8 cellular contexts compared by ENCODE assay signal in genomic region chr12:6370994-6371754, GRCh38. TPM values are rescaled to one million over a fixed set of nuclear protein-coding genes. Genes with fewer than 3 reads are reported as not detected.
DNase-seq lines count a peak whose midpoint lies in the region; ATAC-seq and TF ChIP-seq lines count a peak whose summit lies in the region.

No MANE protein-coding gene starts in this region.

- H3K27me3 ChIP-seq in left lung = no peaks in the 10 kb centered on the region

- intact Hi-C loops in left lung (cut with DNase I) = no loop called here

- peak; percentile 100 for DNase-seq in DMS53 (lab: John Stamatoyannopoulos, UW)
- DNase-seq in NCI-H1930 (lab: John Stamatoyannopoulos, UW) = peak; percentile 61 to 71
- peak; percentile 50 for DNase-seq in astrocyte of the cerebellum (ENCODE audit: low read depth)
- DNase-seq in left lung = peak in 1 of 2 donors; percentile 72
- no peak for DNase-seq in AML-193 (lab: John Stamatoyannopoulos, UW)
- no peak for DNase-seq in NCI-H1694 treated with DMSO at 0.1 percent for 48 hours (lab: John Stamatoyannopoulos, UW)
- DNase-seq in hypothalamus (lab: John Stamatoyannopoulos, UW) = no peak

- H3K4me1 ChIP-seq in left lung = peaks cover 22 to 67% of the 10 kb centered on the region in 2 donors

- H3K27ac ChIP-seq in left lung = peak overlapping the region; percentile 81 to 87

- H3K4me3 ChIP-seq in astrocyte of the cerebellum (ENCODE audit: low read depth, low read length) = no peak overlapping the region
- H3K4me3 ChIP-seq in left lung = peak overlapping the region in 1 of 2 donors; percentile 48

- ATAC-seq in left lung (peak; percentile 39), GM21528 (IDR thresholded peaks at IDR 0.05; ENCODE audit: low FRiP score, unreplicated experiment) (no peak)

- H3K36me3 ChIP-seq in left lung = no peaks in the 10 kb centered on the region

- in situ Hi-C loops in astrocyte of the cerebellum (cut with HindIII; ENCODE audit: low sequenced_read_pairs) = no loop called here

- H3K9me3 ChIP-seq in left lung = no peaks in the 10 kb centered on the region

- TF ChIP-seq CTCF in astrocyte of the cerebellum (IDR thresholded peaks at IDR 0.05; ENCODE audit: low read depth, low read length, missing control alignments) (peak; percentile 47), left lung (IDR thresholded peaks at IDR 0.05) (no peak)

RNA-seq across cellular contexts. Expression of gene SCNN1A, which starts 4.2 kb away (rescaled TPM):
- total RNA-seq in left lung = 100 to 1,000 TPM; 196 to 212 TPM

RNA-seq across cellular contexts. Expression of gene LTBR, which starts 12.8 kb away (rescaled TPM):
- total RNA-seq in left lung = 100 to 1,000 TPM; 149 to 153 TPM

RNA-seq across cellular contexts. Expression of gene TNFRSF1A, which starts 29.3 kb away (rescaled TPM):
- total RNA-seq in left lung = 100 to 1,000 TPM; 155 to 211 TPM

Comparison
In these comparisons a context has a peak if more than half of its experiments do, and no peak if none do; other contexts are left out.
1. DNase-seq: peak in DMS53 (single experiment), NCI-H1930 (2 of 2) and astrocyte of the cerebellum (single experiment); none in AML-193 (0 of 2), NCI-H1694 treated with DMSO at 0.1 percent for 48 hours (single experiment) and hypothalamus (0 of 51).